16 cellular contexts compared by ENCODE assay signal in genomic region chr1:17717595-17717994, GRCh38. TPM values are rescaled to one million over a fixed set of nuclear protein-coding genes. Genes with fewer than 3 reads are reported as not detected.
DNase-seq lines count a peak whose midpoint lies in the region; TF ChIP-seq lines count a peak whose summit lies in the region.
"Had no signal": no experiment of that assay in that cellular context is flagged by ENCODE, and none has a peak within 500 bp of the region (broad histone marks: within the 10 kb centered on the region; RNA-seq: fewer than 3 reads in every experiment).

No MANE protein-coding gene starts in this region.

- H3K4me3 Mint-ChIP-seq in nephron (no peak overlapping the region), Caco-2 (ENCODE audit: unreplicated experiment) (no peak overlapping the region)

- BruUV-seq in Caco-2 (replicated peaks; lab: Mats Ljungman, UMichigan): no TSS peak

- H3K27ac Mint-ChIP-seq in nephron: peak overlapping the region in 2 of 3 experiments; percentile 11 to 79
- no peak overlapping the region for H3K27ac Mint-ChIP-seq in Caco-2 (ENCODE audit: unreplicated experiment)

- TF ChIP-seq CTCF in nephron (IDR thresholded peaks at IDR 0.05; ENCODE audit: unreplicated experiment in 3 of 3) (no peak), Caco-2 (IDR thresholded peaks at IDR 0.05; ENCODE audit: insufficient read depth in 1 of 2, low read depth in 1 of 2, low read length in 1 of 2, severe bottlenecking in 1 of 2, unreplicated experiment in 1 of 2) (no peak)

- peaks cover 27% of the 10 kb centered on the region for H3K27me3 Mint-ChIP-seq in nephron (ENCODE audit: low read depth)
- peaks cover 2% of the 10 kb centered on the region for H3K27me3 Mint-ChIP-seq in Caco-2 (ENCODE audit: insufficient read depth, unreplicated experiment)

- DNase-seq in DMS153 treated with DMSO at 0.1 percent for 48 hours (lab: John Stamatoyannopoulos, UW; ENCODE audit: unreplicated experiment) (peak; percentile 8), HEK293T (ENCODE audit: extremely low spot score) (peak; percentile 17), NCI-H526 (lab: John Stamatoyannopoulos, UW) (peak; percentile 25 to 62), Kasumi-1 (lab: John Stamatoyannopoulos, UW) (no peak), HPDE6-E6E7 (ENCODE audit: extremely low spot score) (no peak), Caco-2 (no peak)
- no peak for DNase-seq in activated CD8-positive, alpha-beta memory T cell treated with anti-CD3 and anti-CD28 coated beads, Interleukin-2, amount 50 U/mL, for 48 hours
- DNase-seq: DMS 273 treated with DMSO at 0.1 percent for 48 hours, KBM-7, NCI-H1436 treated with DMSO at 0.1 percent for 48 hours, NCI-H2107, SHP77 treated with DMSO at 0.1 percent for 48 hours, T-helper 1 cell had no signal

- H3K36me3 ChIP-seq in Caco-2 (ENCODE audit: control insufficient read depth, insufficient read depth, low read length): no peaks in the 10 kb centered on the region

- H3K27me3 ChIP-seq in Caco-2 (replicated peaks; ENCODE audit: control insufficient read depth, insufficient read depth, low read length): no peaks in the 10 kb centered on the region

- no peak overlapping the region for H3K4me3 ChIP-seq in Caco-2 (ENCODE audit: low read depth, low read length)
- H3K4me3 ChIP-seq: A549 had no signal

- H3K9me3 Mint-ChIP-seq in nephron (no peaks in the 10 kb centered on the region), Caco-2 (ENCODE audit: unreplicated experiment) (no peaks in the 10 kb centered on the region)

- H3K9me3 ChIP-seq in Caco-2: no peaks in the 10 kb centered on the region
- H3K9me3 ChIP-seq: A549 had no signal

- H3K4me1 Mint-ChIP-seq in nephron: peaks cover 9% of the 10 kb centered on the region
- no peaks in the 10 kb centered on the region for H3K4me1 Mint-ChIP-seq in Caco-2 (ENCODE audit: low read depth, unreplicated experiment)

- POLR2A ChIA-PET in HEK293T (lab: Yijun Ruan, JAX) (no interaction called here), Caco-2 (lab: Charles Lee) (no interaction called here)

- H3K4me1 ChIP-seq in Caco-2: no peaks in the 10 kb centered on the region
- H3K4me1 ChIP-seq: A549 had no signal

- H3K36me3 Mint-ChIP-seq in nephron (ENCODE audit: low read depth): no peaks in the 10 kb centered on the region
- no peaks in the 10 kb centered on the region for H3K36me3 Mint-ChIP-seq in Caco-2 (ENCODE audit: insufficient read depth, unreplicated experiment)

- intact Hi-C loops in Caco-2 (cut with micrococcal nuclease; ENCODE audit: unreplicated experiment): no loop called here

- CTCF ChIA-PET in HEK293T (lab: Yijun Ruan, JAX): no interaction called here
- CTCF ChIA-PET in Caco-2 (lab: Charles Lee): no interaction called here

TF ChIP-seq in HEK293T, 16 proteins besides CTCF, POLR2A, EP300 and RAD21:
- no peak for TF ChIP-seq ELF4 (IDR thresholded peaks at IDR 0.05)
- 0 out of 2 replicates have a peak, but pooled peaks have one; percentile 15 for TF ChIP-seq L3MBTL2 (conservative IDR thresholded peaks at IDR 0.05)

RNA-seq across cellular contexts. Expression of gene ACTL8, which starts 37.5 kb away (rescaled TPM):
- 79.3 and 88.9 TPM in 2 replicates for total RNA-seq in Caco-2 (2022)
- total RNA-seq: OCI-LY7 had no signal

Comparison
In these comparisons a context has a peak if more than half of its experiments do, and no peak if none do; other contexts are left out.
1. DNase-seq: peak in DMS153 treated with DMSO at 0.1 percent for 48 hours (single experiment), HEK293T (single experiment) and NCI-H526 (2 of 2); none in Kasumi-1 (0 of 2), activated CD8-positive, alpha-beta memory T cell treated with anti-CD3 and anti-CD28 coated beads, Interleukin-2, amount 50 U/mL, for 48 hours (single experiment), HPDE6-E6E7 (single experiment) and Caco-2 (0 of 2).